ENCODE assay signal across 15 cellular contexts in the genomic region with DNA sequence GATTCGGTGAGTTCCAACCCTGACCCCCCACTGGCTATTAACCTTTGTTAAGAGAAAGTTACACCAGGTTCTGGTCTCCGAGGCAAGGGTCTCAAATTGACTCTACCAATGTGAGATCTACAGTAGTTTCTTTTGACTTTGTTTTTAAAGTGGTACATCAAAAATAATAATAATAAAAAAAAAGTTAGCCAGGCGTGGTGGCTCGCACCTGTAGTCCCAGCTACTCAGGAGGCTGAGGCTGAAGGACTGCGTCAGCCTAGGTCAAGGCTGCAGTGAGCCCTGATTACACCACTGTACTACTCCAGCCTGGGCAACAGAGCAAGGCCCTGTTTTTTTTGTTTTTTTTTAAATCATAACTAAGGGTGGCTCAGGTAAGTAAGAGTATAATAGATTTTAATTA. TPM values are rescaled to one million over a fixed set of nuclear protein-coding genes. Genes with fewer than 3 reads are reported as not detected.
A peak's percentile ranks its signal among the peaks of the same experiment; 100 is the strongest.
DNase-seq lines count a peak whose midpoint lies in the region; ATAC-seq and TF ChIP-seq lines count a peak whose summit lies in the region.
"Had no signal": no experiment of that assay in that cellular context is flagged by ENCODE, and none has a peak within 500 bp of the region (broad histone marks: within the 10 kb centered on the region; RNA-seq: fewer than 3 reads in every experiment).

No MANE protein-coding gene starts in this region.

- peak overlapping the region; percentile 12; the same call in 1 of the 2 replicates for H4K91ac ChIP-seq in IMR-90 (ENCODE audit: insufficient read depth, low read depth, low read length)
- H4K91ac ChIP-seq in mesenchymal stem cell (ENCODE audit: low read length) = no peak overlapping the region

- H3K4me3 Mint-ChIP-seq in T-helper 2 cell treated with Interferon-gamma antibody and Interleukin-4, amounts not matched to agents 5 μg/mL and 100 μg/mL, for 36 hours = no peak overlapping the region

- in situ Hi-C loops in IMR-90 (cut with MboI; ENCODE audit: low sequenced_read_pairs) = loop anchor here (5.0 kb wide), 1 partner anchor 67 kb away; no protein-coding TSS in a partner anchor

- H3K4me3 ChIP-seq in IMR-90 (ENCODE audit: insufficient read depth, low read depth, low read length) (no peak overlapping the region), mesenchymal stem cell (ENCODE audit: insufficient read depth in 1 of 2, low read depth in 1 of 2, low read length in 2 of 2) (peak overlapping the region in 1 of 2 experiments; percentile 93), suprapubic skin (peak overlapping the region; percentile 98)

- no peak for TF ChIP-seq RAD21 in IMR-90 (IDR thresholded peaks at IDR 0.05; ENCODE audit: low read length)

- H4K8ac ChIP-seq in IMR-90 (ENCODE audit: low read depth in 2 of 2, low read length in 2 of 2) (no peak overlapping the region), mesenchymal stem cell (ENCODE audit: low read length) (no peak overlapping the region)

- H3K4me1 ChIP-seq in IMR-90 (ENCODE audit: control insufficient read depth, insufficient read depth, low read length) (peaks cover 7% of the 10 kb centered on the region), mesenchymal stem cell (ENCODE audit: control insufficient read depth, insufficient read depth, low read depth, low read length) (peaks cover 24% of the 10 kb centered on the region), suprapubic skin (peaks cover 51% of the 10 kb centered on the region)

- H3K4me2 ChIP-seq in IMR-90 (ENCODE audit: low read depth, low read length) = no peak overlapping the region; the same call in 1 of the 2 replicates
- no peak overlapping the region for H3K4me2 ChIP-seq in mesenchymal stem cell (ENCODE audit: low read length, poor library complexity, severe bottlenecking)

- no peak for TF ChIP-seq CTCF in IMR-90 (conservative IDR thresholded peaks at IDR 0.05; ENCODE audit: low read depth, low read length)
- TF ChIP-seq CTCF in suprapubic skin (IDR thresholded peaks at IDR 0.05) = no peak

- H3K79me1 ChIP-seq in IMR-90 (ENCODE audit: low read depth in 1 of 2, low read length in 2 of 2) = peaks cover 7 to 36% of the 10 kb centered on the region in 2 experiments; a peak in 3 of 4 replicates
- H3K79me1 ChIP-seq in mesenchymal stem cell (replicated peaks; ENCODE audit: low read length, poor library complexity, severe bottlenecking) = peaks cover 2% of the 10 kb centered on the region

- H4K5ac ChIP-seq in IMR-90 (ENCODE audit: low read depth, low read length) = no peak overlapping the region

- no peak for TF ChIP-seq POLR2A in IMR-90 (IDR thresholded peaks at IDR 0.05; ENCODE audit: low read depth, low read length)
- no peak for TF ChIP-seq POLR2A in suprapubic skin (IDR thresholded peaks at IDR 0.05)

- H4K20me1 ChIP-seq in IMR-90 (ENCODE audit: insufficient read depth, low read length) = peaks cover 14% of the 10 kb centered on the region

- 0 out of 2 replicates have a peak overlapping the region, but pooled peaks have one; percentile 19 for H3K56ac ChIP-seq in IMR-90 (ENCODE audit: extremely low read depth, insufficient read depth, low read length)

- H3K9ac ChIP-seq in IMR-90 (ENCODE audit: low read depth, low read length) = peak overlapping the region; percentile 41; the same call in 1 of the 2 replicates
- peak overlapping the region; percentile 98 for H3K9ac ChIP-seq in mesenchymal stem cell (ENCODE audit: low read length)

- DNase-seq in IMR-90 (no peak), caudate nucleus (lab: John Stamatoyannopoulos, UW) (no peak), mesenchymal stem cell (no peak), suprapubic skin (ENCODE audit: low spot score in 2 of 2) (peak in 1 of 2 donors; percentile 34)
- no peak for DNase-seq in T-helper 2 cell treated with Interferon-gamma antibody and Interleukin-4, amounts not matched to agents 5 μg/mL and 100 μg/mL, for 36 hours (ENCODE audit: low spot score)
- no peak for DNase-seq in stimulated activated CD4-positive, alpha-beta T cell treated with anti-CD3 and anti-CD28 coated beads, Interleukin-2, amount 100 ng/mL, for 48 hours
- DNase-seq: activated CD4-positive, alpha-beta memory T cell treated with anti-CD3 and anti-CD28 coated beads, Interleukin-2, amount 10 ng/mL, durations not matched to agents 7 days and 5 days; activated naive CD4-positive, alpha-beta T cell treated with anti-CD3 and anti-CD28 coated beads, Interleukin-2, amount 50 U/mL, for 16 hours; foreskin melanocyte; GF-D8; NCI-H1048; stimulated activated CD4-positive, alpha-beta T cell treated with anti-CD3 and anti-CD28 coated beads, Interleukin-1b, Interleukin-23, amount 100 ng/mL, for 48 hours had no signal

- H2AK9ac ChIP-seq in IMR-90 (replicated peaks; ENCODE audit: low read depth, low read length, poor library complexity) = no peak overlapping the region

- no peaks in the 10 kb centered on the region for H3K9me3 ChIP-seq in IMR-90 (ENCODE audit: control insufficient read depth, insufficient read depth, low read length)
- H3K9me3 ChIP-seq in mesenchymal stem cell (ENCODE audit: control insufficient read depth, low read length) = no peaks in the 10 kb centered on the region
- no peaks in the 10 kb centered on the region for H3K9me3 ChIP-seq in suprapubic skin

- no peak overlapping the region for H3K27ac Mint-ChIP-seq in T-helper 2 cell treated with Interferon-gamma antibody and Interleukin-4, amounts not matched to agents 5 μg/mL and 100 μg/mL, for 36 hours

- H3K23ac ChIP-seq in IMR-90 (ENCODE audit: low read depth, low read length) (0 out of 2 replicates have a peak overlapping the region, but pooled peaks have one; percentile 63), mesenchymal stem cell (ENCODE audit: low read length in 2 of 2) (no peak overlapping the region)

- H3K36me3 Mint-ChIP-seq in T-helper 2 cell treated with Interferon-gamma antibody and Interleukin-4, amounts not matched to agents 5 μg/mL and 100 μg/mL, for 36 hours (ENCODE audit: low read depth) = peaks cover 1% of the 10 kb centered on the region

- POLR2A ChIA-PET in IMR-90 (lab: Charles Lee; ENCODE audit: unreplicated experiment) = interaction anchor here (0.6 kb wide), 1 partner anchor 26 kb away, joined by 3 read pairs; no protein-coding TSS in a partner anchor

- no peak for TF ChIP-seq EP300 in suprapubic skin (IDR thresholded peaks at IDR 0.05)

- H2BK12ac ChIP-seq in mesenchymal stem cell (ENCODE audit: low read length in 2 of 2) = peak overlapping the region in 1 of 2 experiments; percentile 80

- CTCF ChIA-PET in IMR-90 (lab: Yijun Ruan, JAX) = interaction anchor here (0.9 to 1.9 kb wide), 2 partner anchors 24 to 69 kb away, joined by 3 to 7 read pairs; no protein-coding TSS in a partner anchor

- peaks cover 7% of the 10 kb centered on the region; the same call in 1 of the 2 replicates for H3K9me1 ChIP-seq in IMR-90 (ENCODE audit: insufficient read depth, low read length)

- H3K14ac ChIP-seq in IMR-90 (replicated peaks; ENCODE audit: low read depth, low read length) (0 out of 2 replicates have a peak overlapping the region, but pooled peaks have one; percentile 35), mesenchymal stem cell (ENCODE audit: low read length in 2 of 2) (no peak overlapping the region)

- H3K27me3 Mint-ChIP-seq in T-helper 2 cell treated with Interferon-gamma antibody and Interleukin-4, amounts not matched to agents 5 μg/mL and 100 μg/mL, for 36 hours (ENCODE audit: low read depth) = peaks cover 2% of the 10 kb centered on the region
- H3K27me3 Mint-ChIP-seq: activated CD4-positive, alpha-beta memory T cell treated with anti-CD3 and anti-CD28 coated beads, Interleukin-2, amount 10 ng/mL, durations not matched to agents 7 days and 5 days had no signal

- H3K36me3 ChIP-seq in IMR-90 (ENCODE audit: control insufficient read depth, insufficient read depth, low read length) = no peaks in the 10 kb centered on the region
- no peaks in the 10 kb centered on the region for H3K36me3 ChIP-seq in mesenchymal stem cell (ENCODE audit: control insufficient read depth in 1 of 2, insufficient read depth in 2 of 2, low read depth in 1 of 2, low read length in 2 of 2)
- no peaks in the 10 kb centered on the region for H3K36me3 ChIP-seq in suprapubic skin

- no TSS peak for BruUV-seq in IMR-90 (replicated peaks; lab: Mats Ljungman, UMichigan)

- H2BK15ac ChIP-seq in IMR-90 (ENCODE audit: low read depth, low read length) = 0 out of 3 replicates have a peak overlapping the region, but pooled peaks have one; percentile 25
- H2BK15ac ChIP-seq in mesenchymal stem cell (ENCODE audit: low read depth, poor library complexity, severe bottlenecking) = no peak overlapping the region

- H3K27me3 ChIP-seq in IMR-90 (ENCODE audit: control insufficient read depth, insufficient read depth, low read length) (no peaks in the 10 kb centered on the region), mesenchymal stem cell (ENCODE audit: control insufficient read depth in 1 of 2, insufficient read depth in 1 of 2, low read length in 2 of 2) (no peaks in the 10 kb centered on the region), suprapubic skin (no peaks in the 10 kb centered on the region)

- H2AK5ac ChIP-seq in IMR-90 (ENCODE audit: low read depth, low read length) (no peak overlapping the region), mesenchymal stem cell (ENCODE audit: low read length, severe bottlenecking) (no peak overlapping the region)

- peak overlapping the region; percentile 21; the same call in 1 of the 2 replicates for H2BK120ac ChIP-seq in IMR-90 (ENCODE audit: low read depth, low read length)
- H2BK120ac ChIP-seq in mesenchymal stem cell (ENCODE audit: low read depth, low read length) = no peak overlapping the region

- no peak overlapping the region for H2AFZ ChIP-seq in IMR-90 (replicated peaks; ENCODE audit: low read length, poor library complexity)
- H2AFZ ChIP-seq in mesenchymal stem cell (ENCODE audit: low read depth, low read length) = no peak overlapping the region

- H2BK20ac ChIP-seq in IMR-90 (ENCODE audit: low read depth, low read length) = peak overlapping the region; percentile 24; the same call in 1 of the 2 replicates

- H3K18ac ChIP-seq in IMR-90 (ENCODE audit: low read depth, low read length) = no peak overlapping the region
- H3K18ac ChIP-seq in mesenchymal stem cell (ENCODE audit: low read depth in 1 of 2, low read length in 2 of 2) = no peak overlapping the region

- intact Hi-C loops in IMR-90 (cut with micrococcal nuclease) = loop anchor here (2.0 kb wide), 1 partner anchor 159 kb away; no protein-coding TSS in a partner anchor

- dilution Hi-C loops in IMR-90 (cut with HindIII; ENCODE audit: low sequenced_read_pairs, unreplicated experiment) = no loop called here

- H2BK5ac ChIP-seq in IMR-90 (ENCODE audit: low read depth, low read length, poor library complexity, severe bottlenecking) = peak overlapping the region; percentile 73
- H2BK5ac ChIP-seq in mesenchymal stem cell (ENCODE audit: low read depth, low read length, poor library complexity, severe bottlenecking) = no peak overlapping the region

- H3K9me3 Mint-ChIP-seq in T-helper 2 cell treated with Interferon-gamma antibody and Interleukin-4, amounts not matched to agents 5 μg/mL and 100 μg/mL, for 36 hours = no peaks in the 10 kb centered on the region
- H3K9me3 Mint-ChIP-seq: activated CD4-positive, alpha-beta memory T cell treated with anti-CD3 and anti-CD28 coated beads, Interleukin-2, amount 10 ng/mL, durations not matched to agents 7 days and 5 days had no signal

- no peak overlapping the region for H3K27ac ChIP-seq in IMR-90 (ENCODE audit: insufficient read depth, low read length)
- H3K27ac ChIP-seq in caudate nucleus (ENCODE audit: low read depth, low read length) = peak overlapping the region; percentile 98
- H3K27ac ChIP-seq in mesenchymal stem cell (ENCODE audit: low read length, poor library complexity, severe bottlenecking) = no peak overlapping the region
- peak overlapping the region; percentile 100 for H3K27ac ChIP-seq in suprapubic skin

- H3K4ac ChIP-seq in IMR-90 (ENCODE audit: low read depth, low read length) = peak overlapping the region; percentile 11; the same call in 1 of the 2 replicates
- no peak overlapping the region for H3K4ac ChIP-seq in mesenchymal stem cell (ENCODE audit: low read depth in 1 of 2, low read length in 2 of 2)

- no CpG with 5 or more reads among the region's 5 CpGs for WGBS in IMR-90 (ENCODE audit: extremely low coverage in 2 of 2, insufficient read length in 1 of 2), 2 experiments
- WGBS in mesenchymal stem cell = 93% methylated on average over 3 of the region's 5 CpGs
- 86% methylated on average over 5 of the region's 5 CpGs for WGBS in suprapubic skin

- H3K4me1 Mint-ChIP-seq in T-helper 2 cell treated with Interferon-gamma antibody and Interleukin-4, amounts not matched to agents 5 μg/mL and 100 μg/mL, for 36 hours (ENCODE audit: low read depth) = peaks cover 35% of the 10 kb centered on the region

- ATAC-seq in IMR-90 (ENCODE audit: low read depth) (no peak), HG02885 (IDR thresholded peaks at IDR 0.05; ENCODE audit: poor library complexity, unreplicated experiment) (no peak)
- ATAC-seq: HCT116, Panc1 had no signal

RNA-seq across cellular contexts. Expression of gene KLF9, which starts 1.0 kb away (rescaled TPM):
- total RNA-seq in IMR-90 (2012; rRNA removed) (7.5 and 11.4 TPM in 2 replicates), suprapubic skin (100 to 1,000 TPM in 3 of 4 donors, 10 to 100 TPM in 1; 90.0 to 118 (median 109) TPM)
- 4.1 and 4.3 TPM in 2 replicates for polyA plus RNA-seq in IMR-90 (2012; rRNA removed)
- 3.1 and 9.3 TPM in 2 replicates for polyA plus RNA-seq in IMR-90 (2012; cell fraction: cytosol; rRNA removed)
- polyA plus RNA-seq in IMR-90 (2012; cell fraction: nucleus; rRNA removed; ENCODE audit: low replicate concordance) = 10.6 and 22.1 TPM in 2 replicates
- 31.5 TPM for polyA plus RNA-seq in mesenchymal stem cell (2013, experiment 1 of 2)
- 32.5 TPM for polyA plus RNA-seq in mesenchymal stem cell (2013, experiment 2 of 2)

Comparison
In these comparisons a context has a peak if more than half of its experiments do, and no peak if none do; other contexts are left out.
1. H3K27ac ChIP-seq: peak in caudate nucleus (single experiment) and suprapubic skin (single experiment); none in IMR-90 (single experiment) and mesenchymal stem cell (single experiment).